Comparison of ENCODE assay signal across 8 cellular contexts in genomic region chr19:33819875-33820781, GRCh38. TPM values are rescaled to one million over a fixed set of nuclear protein-coding genes. Genes with fewer than 3 reads are reported as not detected.
DNase-seq lines count a peak whose midpoint lies in the region; ATAC-seq and TF ChIP-seq lines count a peak whose summit lies in the region.

No MANE protein-coding gene starts in this region.

- H3K4me3 ChIP-seq in esophagus (ENCODE audit: low read depth in 1 of 2, low read length in 2 of 2) (peak overlapping the region; percentile 18 to 25), mucosa of stomach (ENCODE audit: low read length) (peak overlapping the region; percentile 12)

- peak overlapping the region; percentile 91 to 98 for H3K27ac ChIP-seq in esophagus (ENCODE audit: low read depth in 2 of 2, low read length in 1 of 2)

- H3K4me1 ChIP-seq in esophagus (ENCODE audit: control insufficient read depth in 2 of 2, insufficient read depth in 2 of 2, low read length in 1 of 2) (peaks cover 3 to 15% of the 10 kb centered on the region in 2 donors), mucosa of stomach (ENCODE audit: control insufficient read depth, insufficient read depth, low read length) (peaks cover 35% of the 10 kb centered on the region)

- TF ChIP-seq POLR2A in GM18505 (IDR thresholded peaks at IDR 0.05; ENCODE audit: borderline replicate concordance, extremely low read depth, insufficient read depth, insufficient read length): no peak

- no peaks in the 10 kb centered on the region for H3K9me3 Mint-ChIP-seq in activated CD8-positive, alpha-beta memory T cell treated with anti-CD3 and anti-CD28 coated beads, Interleukin-2, amount 10 ng/mL, durations not matched to agents 7 days and 5 days (ENCODE audit: low read depth)
- no peaks in the 10 kb centered on the region for H3K9me3 Mint-ChIP-seq in stimulated activated naive CD8-positive, alpha-beta T cell treated with anti-CD3 and anti-CD28 coated beads, Interleukin-15, amount 100 ng/mL, for 72 hours

- no peaks in the 10 kb centered on the region for H3K9me3 ChIP-seq in esophagus (ENCODE audit: control insufficient read depth in 2 of 2, insufficient read depth in 1 of 2, low read depth in 1 of 2, low read length in 1 of 2)
- no peaks in the 10 kb centered on the region for H3K9me3 ChIP-seq in mucosa of stomach (ENCODE audit: control insufficient read depth, low read length)

- peak overlapping the region; percentile 62 for H3K4me3 Mint-ChIP-seq in activated CD8-positive, alpha-beta memory T cell treated with anti-CD3 and anti-CD28 coated beads, Interleukin-2, amount 10 ng/mL, durations not matched to agents 7 days and 5 days
- peak overlapping the region; percentile 86 to 93 for H3K4me3 Mint-ChIP-seq in stimulated activated naive CD8-positive, alpha-beta T cell treated with anti-CD3 and anti-CD28 coated beads, Interleukin-15, amount 100 ng/mL, for 72 hours

- H3K27me3 Mint-ChIP-seq in activated CD8-positive, alpha-beta memory T cell treated with anti-CD3 and anti-CD28 coated beads, Interleukin-2, amount 10 ng/mL, durations not matched to agents 7 days and 5 days: peaks cover 23% of the 10 kb centered on the region
- peaks cover 28% of the 10 kb centered on the region for H3K27me3 Mint-ChIP-seq in stimulated activated naive CD8-positive, alpha-beta T cell treated with anti-CD3 and anti-CD28 coated beads, Interleukin-15, amount 100 ng/mL, for 72 hours

- H3K36me3 ChIP-seq in esophagus (ENCODE audit: control insufficient read depth in 2 of 2, insufficient read depth in 2 of 2, low read length in 1 of 2): no peaks in the 10 kb centered on the region
- no peaks in the 10 kb centered on the region for H3K36me3 ChIP-seq in mucosa of stomach (ENCODE audit: control insufficient read depth, insufficient read depth, low read length)

- H3K9ac ChIP-seq in mucosa of stomach (ENCODE audit: low read length): peak overlapping the region; percentile 47

- CTCF ChIA-PET in activated CD8-positive, alpha-beta memory T cell treated with anti-CD3 and anti-CD28 coated beads, Interleukin-2, amount 10 ng/mL, durations not matched to agents 7 days and 5 days (lab: Charles Lee): interaction anchor here (0.7 to 3.6 kb wide), 7 partner anchors 9 to 301 kb away, joined by 3 to 24 read pairs (median 4); partner anchors contain the start of gene KCTD15

- peak overlapping the region; percentile 43 for H3K27ac Mint-ChIP-seq in activated CD8-positive, alpha-beta memory T cell treated with anti-CD3 and anti-CD28 coated beads, Interleukin-2, amount 10 ng/mL, durations not matched to agents 7 days and 5 days
- H3K27ac Mint-ChIP-seq in stimulated activated naive CD8-positive, alpha-beta T cell treated with anti-CD3 and anti-CD28 coated beads, Interleukin-15, amount 100 ng/mL, for 72 hours: peak overlapping the region; percentile 88 to 92

- WGBS in esophagus, 2 donors: 2 to 7% methylated on average over 49 to 61 of the region's 61 CpGs

- peak; percentile 58 for DNase-seq in NCI-H2171 treated with DMSO at 0.1 percent for 48 hours (lab: John Stamatoyannopoulos, UW)
- peak; percentile 79 for DNase-seq in activated CD8-positive, alpha-beta memory T cell treated with anti-CD3 and anti-CD28 coated beads, Interleukin-2, amount 10 ng/mL, durations not matched to agents 7 days and 5 days
- peak; percentile 65 to 83 for DNase-seq in stimulated activated naive CD8-positive, alpha-beta T cell treated with anti-CD3 and anti-CD28 coated beads, Interleukin-15, amount 100 ng/mL, for 72 hours

- peak; percentile 78 for ATAC-seq in GM18505 (IDR thresholded peaks at IDR 0.05; ENCODE audit: unreplicated experiment)
- ATAC-seq in activated CD8-positive, alpha-beta memory T cell treated with anti-CD3 and anti-CD28 coated beads, Interleukin-2, amount 10 ng/mL, durations not matched to agents 7 days and 5 days: peak; percentile 89
- ATAC-seq in stimulated activated naive CD8-positive, alpha-beta T cell treated with anti-CD3 and anti-CD28 coated beads, Interleukin-15, amount 100 ng/mL, for 72 hours: peak; percentile 89
- ATAC-seq in GM21723 (IDR thresholded peaks at IDR 0.05; ENCODE audit: unreplicated experiment): no peak
- ATAC-seq in GM21367 (IDR thresholded peaks at IDR 0.05; ENCODE audit: unreplicated experiment): no peak

- H3K4me1 Mint-ChIP-seq in activated CD8-positive, alpha-beta memory T cell treated with anti-CD3 and anti-CD28 coated beads, Interleukin-2, amount 10 ng/mL, durations not matched to agents 7 days and 5 days: peaks cover 21% of the 10 kb centered on the region
- peaks cover 28% of the 10 kb centered on the region for H3K4me1 Mint-ChIP-seq in stimulated activated naive CD8-positive, alpha-beta T cell treated with anti-CD3 and anti-CD28 coated beads, Interleukin-15, amount 100 ng/mL, for 72 hours

- H3K27me3 ChIP-seq in esophagus (ENCODE audit: control insufficient read depth in 1 of 2, insufficient read depth in 2 of 2, low read length in 2 of 2): no peaks in the 10 kb centered on the region
- H3K27me3 ChIP-seq in mucosa of stomach (ENCODE audit: control insufficient read depth, insufficient read depth, low read length): peaks cover 5% of the 10 kb centered on the region

- no peaks in the 10 kb centered on the region for H3K36me3 Mint-ChIP-seq in activated CD8-positive, alpha-beta memory T cell treated with anti-CD3 and anti-CD28 coated beads, Interleukin-2, amount 10 ng/mL, durations not matched to agents 7 days and 5 days

RNA-seq across cellular contexts. Expression of gene KCTD15, which starts 23.5 kb away (rescaled TPM):
- total RNA-seq in activated CD8-positive, alpha-beta memory T cell treated with anti-CD3 and anti-CD28 coated beads, Interleukin-2, amount 10 ng/mL, durations not matched to agents 7 days and 5 days: 1 to 10 TPM in 1 of 2 experiments, under 1 TPM in 1; 0.67 to 1.7 TPM
- polyA plus RNA-seq in esophagus: 10 to 100 TPM; 23.8 to 33.1 TPM

Comparison
In these comparisons a context has a peak if more than half of its experiments do, and no peak if none do; other contexts are left out.
1. ATAC-seq: peak in GM18505 (single experiment), activated CD8-positive, alpha-beta memory T cell treated with anti-CD3 and anti-CD28 coated beads, Interleukin-2, amount 10 ng/mL, durations not matched to agents 7 days and 5 days (single experiment) and stimulated activated naive CD8-positive, alpha-beta T cell treated with anti-CD3 and anti-CD28 coated beads, Interleukin-15, amount 100 ng/mL, for 72 hours (single experiment); none in GM21723 (single experiment) and GM21367 (single experiment).
2. Peak in every context shown above with its lines, with median percentiles within 50 percentile points of each other: DNase-seq.